8 cellular contexts compared by ENCODE assay signal in genomic region chr9:128505414-128505765, GRCh38. TPM values are rescaled to one million over a fixed set of nuclear protein-coding genes. Genes with fewer than 3 reads are reported as not detected.
DNase-seq lines count a peak whose midpoint lies in the region; ATAC-seq and TF ChIP-seq lines count a peak whose summit lies in the region.

No MANE protein-coding gene starts in this region.

- peaks cover 19% of the 10 kb centered on the region for H3K4me1 Mint-ChIP-seq in CD14-positive monocyte
- H3K4me1 Mint-ChIP-seq in natural killer cell treated with Interleukin-12 subunit alpha and Interleukin-12 subunit beta and Interleukin-15 and Interleukin-18, amount 100 ng/mL, for 72 hours (ENCODE audit: low read depth in 2 of 2) = peaks cover 18 to 36% of the 10 kb centered on the region in 2 donors

- TF ChIP-seq POLR2A in GM18505 (IDR thresholded peaks at IDR 0.05; ENCODE audit: borderline replicate concordance, extremely low read depth, insufficient read depth, insufficient read length) = no peak

- intact Hi-C loops in CD14-positive monocyte (cut with micrococcal nuclease) (loop anchor here in 1 of 2 donors (5.0 kb wide), 1 partner anchor 47 kb away; the partner anchor contains the start of gene SPTAN1), dorsolateral prefrontal cortex (cut with DNase I) (loop anchor here in 1 of 2 donors (2.0 to 10.0 kb wide), 2 partner anchors 47 to 51 kb away; partner anchors contain the start of genes ODF2 and SPTAN1)

- peaks cover 22 to 39% of the 10 kb centered on the region in 2 donors for H3K36me3 Mint-ChIP-seq in CD14-positive monocyte
- H3K36me3 Mint-ChIP-seq in natural killer cell treated with Interleukin-12 subunit alpha and Interleukin-12 subunit beta and Interleukin-15 and Interleukin-18, amount 100 ng/mL, for 72 hours = peaks cover 10% of the 10 kb centered on the region

- TF ChIP-seq CTCF in CD14-positive monocyte (IDR thresholded peaks at IDR 0.05) (no peak), dorsolateral prefrontal cortex (IDR thresholded peaks at IDR 0.05 in 54 of 56, conservative IDR thresholded peaks at IDR 0.05 in 2 of 56; ENCODE audit: low read depth in 1 of 56, partially characterized antibody in 56 of 56) (no peak)

- no peaks in the 10 kb centered on the region for H3K9me3 ChIP-seq in MG63

- ATAC-seq in natural killer cell treated with Interleukin-12 subunit alpha and Interleukin-12 subunit beta and Interleukin-15 and Interleukin-18, amount 100 ng/mL, for 72 hours = no peak
- ATAC-seq in GM19463 (IDR thresholded peaks at IDR 0.05; ENCODE audit: unreplicated experiment) (no peak), GM18505 (IDR thresholded peaks at IDR 0.05; ENCODE audit: unreplicated experiment) (no peak)

- peaks cover 10% of the 10 kb centered on the region; the same call in 1 of the 2 replicates for H3K36me3 ChIP-seq in MG63

- peaks cover 0 to 2% (median 0%) of the 10 kb centered on the region in 7 donors for H3K9me3 Mint-ChIP-seq in CD14-positive monocyte
- no peaks in the 10 kb centered on the region for H3K9me3 Mint-ChIP-seq in natural killer cell treated with Interleukin-12 subunit alpha and Interleukin-12 subunit beta and Interleukin-15 and Interleukin-18, amount 100 ng/mL, for 72 hours

- H3K27me3 ChIP-seq in MG63 (no peaks in the 10 kb centered on the region), dorsolateral prefrontal cortex (no peaks in the 10 kb centered on the region)

- H3K27ac Mint-ChIP-seq in CD14-positive monocyte = peak overlapping the region in 6 of 7 donors; percentile 93 to 98 (median 97)
- peak overlapping the region; percentile 93 to 98 for H3K27ac Mint-ChIP-seq in natural killer cell treated with Interleukin-12 subunit alpha and Interleukin-12 subunit beta and Interleukin-15 and Interleukin-18, amount 100 ng/mL, for 72 hours

- peak overlapping the region in 17 of 59 donors; percentile 6 to 89 (median 81) for H3K27ac ChIP-seq in dorsolateral prefrontal cortex

- peak overlapping the region; percentile 90 for H3K4me3 ChIP-seq in MG63
- peak overlapping the region; percentile 57 to 100 (median 92) for H3K4me3 ChIP-seq in dorsolateral prefrontal cortex

- peak overlapping the region; percentile 98 to 100 for H3K4me3 Mint-ChIP-seq in CD14-positive monocyte
- H3K4me3 Mint-ChIP-seq in natural killer cell treated with Interleukin-12 subunit alpha and Interleukin-12 subunit beta and Interleukin-15 and Interleukin-18, amount 100 ng/mL, for 72 hours = peak overlapping the region; percentile 99

- no peak for DNase-seq in CD14-positive monocyte (ENCODE audit: low spot score)
- DNase-seq in MG63 = no peak
- no peak for DNase-seq in dorsolateral prefrontal cortex
- DNase-seq in natural killer cell treated with Interleukin-12 subunit alpha and Interleukin-12 subunit beta and Interleukin-15 and Interleukin-18, amount 100 ng/mL, for 72 hours (ENCODE audit: low spot score) = no peak
- DNase-seq in cerebellar nuclear complex (lab: John Stamatoyannopoulos, UW) = no peak
- no peak for DNase-seq in stimulated activated naive CD4-positive, alpha-beta T cell (lab: John Stamatoyannopoulos, UW)

- no peaks in the 10 kb centered on the region for H3K27me3 Mint-ChIP-seq in CD14-positive monocyte (ENCODE audit: low read depth in 3 of 3)
- H3K27me3 Mint-ChIP-seq in natural killer cell treated with Interleukin-12 subunit alpha and Interleukin-12 subunit beta and Interleukin-15 and Interleukin-18, amount 100 ng/mL, for 72 hours = no peaks in the 10 kb centered on the region

RNA-seq across cellular contexts. Expression of gene GLE1, which starts 0.9 kb away (rescaled TPM):
- 10 to 100 TPM; 22.2 to 31.2 TPM for polyA plus RNA-seq in CD14-positive monocyte
- total RNA-seq in MG63 (2014; rRNA removed; shearing (Covaris generic); ENCODE audit: low replicate concordance) = 58.5 and 60.3 TPM in 2 replicates
- 10 to 100 TPM; 11.7 to 22.4 (median 16.7) TPM for total RNA-seq in dorsolateral prefrontal cortex
- total RNA-seq in natural killer cell treated with Interleukin-12 subunit alpha and Interleukin-12 subunit beta and Interleukin-15 and Interleukin-18, amount 100 ng/mL, for 72 hours = 10 to 100 TPM; 40.6 to 41.9 TPM

RNA-seq across cellular contexts. Expression of gene SPTAN1, which starts 47.0 kb away (rescaled TPM):
- polyA plus RNA-seq in CD14-positive monocyte = 1 to 10 TPM; 6.2 to 8.5 TPM
- total RNA-seq in MG63 (2014; rRNA removed; shearing (Covaris generic); ENCODE audit: low replicate concordance) = 82.6 and 111 TPM in 2 replicates
- total RNA-seq in dorsolateral prefrontal cortex = 1,000 to 10,000 TPM in 93 of 120 experiments, 100 to 1,000 TPM in 27; 588 to 1,376 (median 1,110) TPM
- 100 to 1,000 TPM; 243 to 260 TPM for total RNA-seq in natural killer cell treated with Interleukin-12 subunit alpha and Interleukin-12 subunit beta and Interleukin-15 and Interleukin-18, amount 100 ng/mL, for 72 hours

RNA-seq across cellular contexts. Expression of gene ODF2, which starts 49.6 kb away (rescaled TPM):
- polyA plus RNA-seq in CD14-positive monocyte = 10 to 100 TPM in 1 of 2 donors, 1 to 10 TPM in 1; 7.9 to 11.4 TPM
- 28.3 and 46.9 TPM in 2 replicates for total RNA-seq in MG63 (2014; rRNA removed; shearing (Covaris generic); ENCODE audit: low replicate concordance)
- 10 to 100 TPM; 20.1 to 43.4 (median 28.1) TPM for total RNA-seq in dorsolateral prefrontal cortex
- total RNA-seq in natural killer cell treated with Interleukin-12 subunit alpha and Interleukin-12 subunit beta and Interleukin-15 and Interleukin-18, amount 100 ng/mL, for 72 hours = 10 to 100 TPM; 55.4 to 95.2 TPM
